ENCODE assay signal across 1 cellular context in genomic region chr17:12242390-12242954, GRCh38.
TF ChIP-seq lines count a peak whose summit lies in the region.

No MANE protein-coding gene starts in this region.

TF ChIP-seq in GM23338, 12 proteins besides CTCF, POLR2A, EP300 and RAD21 (continued from another document):
- TF ChIP-seq REST (IDR thresholded peaks at IDR 0.05; ENCODE audit: unreplicated experiment): no peak
- TF ChIP-seq JUNB (IDR thresholded peaks at IDR 0.05; ENCODE audit: unreplicated experiment): no peak
- TF ChIP-seq POLR2AphosphoS5 (IDR thresholded peaks at IDR 0.05; ENCODE audit: low read depth): no peak
- TF ChIP-seq ETS1 (IDR thresholded peaks at IDR 0.05): no peak
- TF ChIP-seq NANOG (IDR thresholded peaks at IDR 0.05; ENCODE audit: borderline replicate concordance): no peak
- TF ChIP-seq STAT1 (IDR thresholded peaks at IDR 0.05; ENCODE audit: unreplicated experiment): no peak
- TF ChIP-seq ZNF114 (CRISPR knock-in tag; IDR thresholded peaks at IDR 0.05): no peak
